Comparison of ENCODE assay signal across 14 cellular contexts in the genomic region with DNA sequence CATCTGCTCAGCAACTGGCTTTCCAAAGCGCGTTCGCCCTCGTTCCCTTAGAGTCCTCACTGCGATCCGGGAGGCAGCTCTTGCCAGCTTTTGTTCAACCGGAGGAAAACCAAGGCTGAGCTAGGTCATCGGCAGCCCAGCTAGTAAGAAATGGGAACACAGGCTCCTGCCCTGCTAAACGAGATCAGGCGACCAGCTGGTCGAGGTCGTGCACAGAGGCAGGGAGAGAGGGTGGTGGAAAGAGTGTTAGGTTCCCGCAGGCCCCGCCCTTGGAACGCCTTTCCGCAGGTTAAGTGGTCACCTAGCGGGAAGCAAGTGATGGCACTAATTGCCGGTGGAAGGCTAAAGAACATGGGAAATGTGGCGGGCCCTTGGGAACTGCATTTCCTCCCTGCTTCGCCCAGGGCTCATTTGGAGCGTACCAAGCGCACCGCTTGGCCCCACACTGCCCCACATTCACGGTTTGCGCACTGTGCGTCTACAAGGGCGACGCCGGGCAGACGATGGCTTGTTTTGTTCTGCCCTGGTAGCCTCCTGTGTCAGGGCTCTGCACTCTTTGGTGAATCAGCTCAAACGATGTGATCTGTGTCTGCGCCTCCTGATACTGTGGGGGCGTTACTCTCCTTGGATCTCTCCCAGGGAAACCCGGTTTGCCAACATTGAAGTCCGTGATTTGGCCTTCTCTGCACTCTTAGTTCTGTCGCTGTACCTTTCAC. TPM values are rescaled to one million over a fixed set of nuclear protein-coding genes. Genes with fewer than 3 reads are reported as not detected.
DNase-seq lines count a peak whose midpoint lies in the region; ATAC-seq, FAIRE-seq and TF ChIP-seq lines count a peak whose summit lies in the region.
"Had no signal": no experiment of that assay in that cellular context is flagged by ENCODE, and none has a peak within 500 bp of the region (broad histone marks: within the 10 kb centered on the region; RNA-seq: fewer than 3 reads in every experiment).

No MANE protein-coding gene starts in this region.

- no peaks in the 10 kb centered on the region for H3K79me2 ChIP-seq in hepatocyte

- peak in 1 of 4 donors; percentile 41 for DNase-seq in body of pancreas
- DNase-seq in hepatocyte (ENCODE audit: low spot score): no peak
- DNase-seq in pancreas: peak in 1 of 6 donors; percentile 36
- no peak for DNase-seq in SKM-1 treated with dmso at 0.1 percent for 144 hours (lab: John Stamatoyannopoulos, UW; ENCODE audit: unreplicated experiment)
- no peak for DNase-seq in pons (ENCODE audit: low spot score)
- no peak for DNase-seq in CD4-positive, alpha-beta T cell
- no peak for DNase-seq in activated T-cell treated with anti-CD3 and anti-CD28 coated beads, Interleukin-2, amount 50 U/mL, for 1 hour
- DNase-seq: NCI-H2081; NCI-H526 treated with DMSO at 0.1 percent for 48 hours; stimulated activated CD4-positive, alpha-beta T cell treated with anti-CD3 and anti-CD28 coated beads, Interleukin-15, amount 100 ng/mL, for 24 hours had no signal

- no peaks in the 10 kb centered on the region for H4K20me1 ChIP-seq in hepatocyte (ENCODE audit: insufficient read depth, poor library complexity, severe bottlenecking)

- ATAC-seq in body of pancreas (peak; percentile 24), pancreas (peak in 3 of 4 donors; percentile 41 to 76 (median 62))
- ATAC-seq in CD4-positive, alpha-beta T cell (ENCODE audit: poor library complexity): no peak

- H3K9me3 ChIP-seq in HUES6 (ENCODE audit: control insufficient read depth, insufficient read depth, low read depth, low read length): no peaks in the 10 kb centered on the region
- no peaks in the 10 kb centered on the region for H3K9me3 ChIP-seq in body of pancreas
- H3K9me3 ChIP-seq in hepatocyte (ENCODE audit: low read depth): no peaks in the 10 kb centered on the region
- H3K9me3 ChIP-seq in pancreas: no peaks in the 10 kb centered on the region
- H3K9me3 ChIP-seq in CD4-positive, alpha-beta T cell (ENCODE audit: control insufficient read depth, low read length): no peaks in the 10 kb centered on the region

- no peak overlapping the region for H3K9ac ChIP-seq in HUES6 (ENCODE audit: low read length)

- H3K9me3 Mint-ChIP-seq in CD4-positive, alpha-beta T cell: no peaks in the 10 kb centered on the region

- H3K27me3 Mint-ChIP-seq in CD4-positive, alpha-beta T cell: peaks cover 22% of the 10 kb centered on the region

- TF ChIP-seq CTCF in body of pancreas (IDR thresholded peaks at IDR 0.05): no peak
- no peak for TF ChIP-seq CTCF in hepatocyte (IDR thresholded peaks at IDR 0.05; ENCODE audit: poor library complexity)
- no peak for TF ChIP-seq CTCF in pancreas (IDR thresholded peaks at IDR 0.05)
- no peak for TF ChIP-seq CTCF in CD4-positive, alpha-beta T cell (IDR thresholded peaks at IDR 0.05)

- H3K36me3 ChIP-seq in HUES6 (ENCODE audit: control insufficient read depth, insufficient read depth, low read length) (no peaks in the 10 kb centered on the region), body of pancreas (replicated peaks in 1 of 2; ENCODE audit: insufficient read depth in 1 of 2, low read depth in 2 of 2) (no peaks in the 10 kb centered on the region), hepatocyte (replicated peaks; ENCODE audit: insufficient read depth, low read depth) (no peaks in the 10 kb centered on the region), pancreas (no peaks in the 10 kb centered on the region)

- H3K27ac ChIP-seq in HUES6 (ENCODE audit: low read depth, low read length): no peak overlapping the region
- H3K27ac ChIP-seq in body of pancreas: no peak overlapping the region
- H3K27ac ChIP-seq in hepatocyte: no peak overlapping the region
- no peak overlapping the region for H3K27ac ChIP-seq in pancreas
- H3K27ac ChIP-seq in CD4-positive, alpha-beta T cell (ENCODE audit: low read depth, low read length): no peak overlapping the region

- TF ChIP-seq POLR2A in body of pancreas (IDR thresholded peaks at IDR 0.05): no peak

- H3K4me1 Mint-ChIP-seq in CD4-positive, alpha-beta T cell (ENCODE audit: low read depth): peaks cover 17% of the 10 kb centered on the region

- intact Hi-C loops in body of pancreas (cut with DNase I) (no loop called here), pancreas (cut with DNase I) (no loop called here)
- intact Hi-C loops in CD4-positive, alpha-beta T cell (cut with DNase I, micrococcal nuclease): loop anchor here in 1 of 2 experiments (10.0 kb wide), 1 partner anchor 1415 kb away; the partner anchor contains the start of gene BMP2K

- H3K36me3 Mint-ChIP-seq in CD4-positive, alpha-beta T cell (ENCODE audit: low read depth): peaks cover 3% of the 10 kb centered on the region

- POLR2A ChIA-PET in CD4-positive, alpha-beta T cell (lab: Charles Lee): interaction anchor here (0.8 kb wide), 1 partner anchor 62 kb away, joined by 3 read pairs; no protein-coding TSS in a partner anchor

- H3K4me3 Mint-ChIP-seq in CD4-positive, alpha-beta T cell: no peak overlapping the region
- H3K4me3 Mint-ChIP-seq: activated naive CD8-positive, alpha-beta T cell had no signal

- no peaks in the 10 kb centered on the region for H3K9me2 ChIP-seq in hepatocyte (replicated peaks; ENCODE audit: insufficient read depth)

- no peak overlapping the region for H3K27ac Mint-ChIP-seq in CD4-positive, alpha-beta T cell
- H3K27ac Mint-ChIP-seq: activated naive CD8-positive, alpha-beta T cell had no signal

- H3K4me3 ChIP-seq in HUES6 (ENCODE audit: low read depth, low read length): peak overlapping the region; percentile 46
- H3K4me3 ChIP-seq in body of pancreas: no peak overlapping the region
- no peak overlapping the region for H3K4me3 ChIP-seq in hepatocyte
- H3K4me3 ChIP-seq in pancreas: no peak overlapping the region

- peaks cover 18% of the 10 kb centered on the region for H3K4me1 ChIP-seq in HUES6 (ENCODE audit: control insufficient read depth, insufficient read depth, low read length)
- H3K4me1 ChIP-seq in body of pancreas: peaks cover 15% of the 10 kb centered on the region
- H3K4me1 ChIP-seq in hepatocyte (ENCODE audit: insufficient read depth): peaks cover 4% of the 10 kb centered on the region
- H3K4me1 ChIP-seq in pancreas: peaks cover 0 to under 1% (median 0%) of the 10 kb centered on the region in 3 donors

- WGBS in body of pancreas, 2 donors: 21 to 25% methylated on average over 29 to 36 of the region's 36 CpGs
- whole genome bisulfite sequencing in hepatocyte (ENCODE audit: low lambda C conversion rate, missing lambda C conversion rate): 11% methylated on average over 36 of the region's 36 CpGs
- WGBS in pancreas, 2 donors: 22 to 29% methylated on average over 36 of the region's 36 CpGs

- peaks cover 100% of the 10 kb centered on the region for H3K27me3 ChIP-seq in HUES6 (ENCODE audit: control insufficient read depth, insufficient read depth, low read length)
- peaks cover 0 to 24% of the 10 kb centered on the region in 2 donors for H3K27me3 ChIP-seq in body of pancreas
- peaks cover 100% of the 10 kb centered on the region for H3K27me3 ChIP-seq in hepatocyte
- peaks cover 0 to 68% (median 14%) of the 10 kb centered on the region in 4 donors for H3K27me3 ChIP-seq in pancreas
- no peaks in the 10 kb centered on the region for H3K27me3 ChIP-seq in CD4-positive, alpha-beta T cell (ENCODE audit: control insufficient read depth, insufficient read depth, low read length)

- CTCF ChIA-PET in CD4-positive, alpha-beta T cell (lab: Charles Lee): no interaction called here

- H3K4me2 ChIP-seq in hepatocyte: peak overlapping the region; percentile 53

- H2AFZ ChIP-seq in hepatocyte: no peak overlapping the region

- no peak for FAIRE-seq in pancreas (lab: Jason Lieb, UNC)
- FAIRE-seq: GM12892, RCC 7860 had no signal

RNA-seq across cellular contexts. Expression of gene PRDM8, which starts 7.2 kb away (rescaled TPM):
- 1 to 10 TPM; 2.6 to 5.9 TPM for total RNA-seq in body of pancreas
- total RNA-seq in hepatocyte: 0.40 and 1.8 TPM in 2 replicates
- 0.65 and 0.66 TPM in 2 replicates for polyA plus RNA-seq in hepatocyte
- total RNA-seq in pancreas: 1 to 10 TPM in 1 of 6 donors, under 1 TPM in 5; 0.14 to 1.5 (median 0.60) TPM
- under 1 TPM; 0.28 to 0.49 TPM for polyA plus RNA-seq in pancreas
- 1 to 10 TPM; 4.2 to 5.1 TPM for total RNA-seq in CD4-positive, alpha-beta T cell
